ENCODE assay signal across 26 cellular contexts in genomic region chrX:68461541-68461940, GRCh38. TPM values are rescaled to one million over a fixed set of nuclear protein-coding genes. Genes with fewer than 3 reads are reported as not detected.
DNase-seq lines count a peak whose midpoint lies in the region; ATAC-seq, FAIRE-seq and TF ChIP-seq lines count a peak whose summit lies in the region.
"Had no signal": no experiment of that assay in that cellular context is flagged by ENCODE, and none has a peak within 500 bp of the region (broad histone marks: within the 10 kb centered on the region; RNA-seq: fewer than 3 reads in every experiment).

No MANE protein-coding gene starts in this region.

- ATAC-seq in HepG2 (no peak), right lobe of liver (no peak), PC-3 (no peak; the same call in 1 of the 2 replicates), HG03196 (IDR thresholded peaks at IDR 0.05; ENCODE audit: unreplicated experiment) (no peak)
- ATAC-seq: GM23338 had no signal

- in situ Hi-C loops in HepG2 (cut with HindIII; ENCODE audit: extremely low pct_ligation_motif_present, low pct_unique_long_range_greater_than_20kb), result no loop called here

- TF ChIP-seq POLR2A in HepG2 (IDR thresholded peaks at IDR 0.05; ENCODE audit: insufficient read depth in 1 of 2, low read depth in 2 of 2, low read length in 2 of 2), result no peak
- no peak for TF ChIP-seq POLR2A in right lobe of liver (IDR thresholded peaks at IDR 0.05)

- H2AFZ ChIP-seq in HepG2 (ENCODE audit: low read length) (no peak overlapping the region), PC-3 (ENCODE audit: low read length) (no peak overlapping the region)
- H2AFZ ChIP-seq: GM23338 had no signal

- H3K4me3 ChIP-seq in HepG2 (replicated peaks in 1 of 3; ENCODE audit: insufficient read depth in 1 of 3, low read depth in 2 of 3, low read length in 3 of 3), result no peak overlapping the region; a peak in 1 of 6 replicates
- H3K4me3 ChIP-seq in right lobe of liver, result no peak overlapping the region
- H3K4me3 ChIP-seq in HUES48 (ENCODE audit: low read depth, low read length), result no peak overlapping the region
- no peak overlapping the region for H3K4me3 ChIP-seq in PC-3 (ENCODE audit: low read length)
- no peak overlapping the region for H3K4me3 ChIP-seq in right atrium auricular region
- H3K4me3 ChIP-seq: BLaER1, GM23338 had no signal

- H3K36me3 ChIP-seq in HepG2 (replicated peaks in 1 of 2; ENCODE audit: control insufficient read depth in 1 of 2, insufficient read depth in 2 of 2, low read length in 2 of 2), result no peaks in the 10 kb centered on the region
- no peaks in the 10 kb centered on the region for H3K36me3 ChIP-seq in right lobe of liver
- no peaks in the 10 kb centered on the region for H3K36me3 ChIP-seq in HUES48 (ENCODE audit: control insufficient read depth, insufficient read depth, low read length)
- H3K36me3 ChIP-seq in PC-3 (ENCODE audit: low read depth, low read length), result no peaks in the 10 kb centered on the region
- H3K36me3 ChIP-seq in right atrium auricular region, result no peaks in the 10 kb centered on the region
- H3K36me3 ChIP-seq: BLaER1 had no signal

- POLR2A ChIA-PET in HepG2 (lab: Yijun Ruan, JAX), result no interaction called here
- POLR2A ChIA-PET in PC-3 (lab: Charles Lee; ENCODE audit: unreplicated experiment), result no interaction called here

- no peak for FAIRE-seq in HepG2 (lab: Jason Lieb, UNC)
- FAIRE-seq: GM18507 had no signal

- no peaks in the 10 kb centered on the region for H3F3A ChIP-seq in PC-3 (ENCODE audit: low read length, unreplicated experiment)

- TF ChIP-seq RAD21 in HepG2 (CRISPR knock-in tag; IDR thresholded peaks at IDR 0.05), result no peak

- no peaks in the 10 kb centered on the region for H3K9me3 ChIP-seq in HepG2 (ENCODE audit: low read length)
- H3K9me3 ChIP-seq in right lobe of liver, result no peaks in the 10 kb centered on the region
- peaks cover 12% of the 10 kb centered on the region for H3K9me3 ChIP-seq in HUES48 (ENCODE audit: control insufficient read depth, insufficient read depth, low read length)
- H3K9me3 ChIP-seq in PC-3 (ENCODE audit: low read length), result no peaks in the 10 kb centered on the region
- no peaks in the 10 kb centered on the region for H3K9me3 ChIP-seq in right atrium auricular region
- H3K9me3 ChIP-seq: BLaER1 had no signal

- TF ChIP-seq EP300 in HepG2 (IDR thresholded peaks at IDR 0.05; ENCODE audit: low read depth in 2 of 2, low read length in 2 of 2), result no peak
- no peak for TF ChIP-seq EP300 in HepG2 (CRISPR knock-in tag; IDR thresholded peaks at IDR 0.05; ENCODE audit: borderline replicate concordance)

- no peaks in the 10 kb centered on the region for H4K20me1 ChIP-seq in HepG2 (ENCODE audit: insufficient read depth, low read length)
- H4K20me1 ChIP-seq in PC-3 (ENCODE audit: low read length), result no peaks in the 10 kb centered on the region
- H4K20me1 ChIP-seq: BLaER1 had no signal

- no peak overlapping the region for H3K9ac ChIP-seq in HepG2 (ENCODE audit: insufficient read depth, low read depth, low read length)
- H3K9ac ChIP-seq in HUES48 (ENCODE audit: low read depth, low read length), result no peak overlapping the region
- no peak overlapping the region for H3K9ac ChIP-seq in PC-3 (ENCODE audit: low read length)
- H3K9ac ChIP-seq: BLaER1 had no signal

- H3K9me2 ChIP-seq in PC-3 (replicated peaks; ENCODE audit: low read length), result no peaks in the 10 kb centered on the region

- H3K4me2 ChIP-seq in HepG2 (ENCODE audit: low read depth, low read length), result peak overlapping the region; percentile 42
- H3K4me2 ChIP-seq in PC-3 (ENCODE audit: low read length), result no peak overlapping the region
- H3K4me2 ChIP-seq: BLaER1, GM23338 had no signal

- H3K79me2 ChIP-seq in HepG2 (ENCODE audit: insufficient read depth, low read length) (no peaks in the 10 kb centered on the region), PC-3 (ENCODE audit: low read length) (no peaks in the 10 kb centered on the region)

- no peak for TF ChIP-seq CTCF in HepG2 (CRISPR knock-in tag; IDR thresholded peaks at IDR 0.05)
- no peak for TF ChIP-seq CTCF in right lobe of liver (IDR thresholded peaks at IDR 0.05)
- no peak for TF ChIP-seq CTCF in PC-3 (conservative IDR thresholded peaks at IDR 0.05; ENCODE audit: low read depth, low read length)
- TF ChIP-seq CTCF in right atrium auricular region (IDR thresholded peaks at IDR 0.05), result no peak

- intact Hi-C loops in HepG2 (cut with micrococcal nuclease; ENCODE audit: unreplicated experiment) (no loop called here), right lobe of liver (cut with DNase I) (no loop called here), PC-3 (cut with micrococcal nuclease) (loop anchor here (5.0 kb wide), 1 partner anchor 279 kb away; no protein-coding TSS in a partner anchor)

- BruUV-seq in HepG2 (replicated peaks; lab: Mats Ljungman, UMichigan) (no TSS peak), PC-3 (replicated peaks; lab: Mats Ljungman, UMichigan) (no TSS peak)

- H3K27ac ChIP-seq in HepG2 (ENCODE audit: extremely low read length, insufficient read depth, low read length) (no peak overlapping the region), right lobe of liver (no peak overlapping the region), HUES48 (ENCODE audit: low read depth, low read length) (peak overlapping the region; percentile 28), PC-3 (ENCODE audit: low read length) (peak overlapping the region; percentile 18), right atrium auricular region (no peak overlapping the region)
- H3K27ac ChIP-seq: BLaER1 had no signal

- H3K27me3 ChIP-seq in HepG2 (ENCODE audit: control insufficient read depth in 1 of 2, insufficient read depth in 2 of 2, low read length in 2 of 2), result no peaks in the 10 kb centered on the region
- no peaks in the 10 kb centered on the region for H3K27me3 ChIP-seq in right lobe of liver
- no peaks in the 10 kb centered on the region for H3K27me3 ChIP-seq in HUES48 (ENCODE audit: control insufficient read depth, insufficient read depth, low read length)
- H3K27me3 ChIP-seq in PC-3 (ENCODE audit: low read length), result no peaks in the 10 kb centered on the region
- H3K27me3 ChIP-seq in right atrium auricular region, result no peaks in the 10 kb centered on the region

- DNase-seq in HepG2 (ENCODE audit: low spot score), result no peak
- no peak for DNase-seq in right lobe of liver
- no peak for DNase-seq in PC-3
- DNase-seq in NCI-H748 treated with DMSO at 0.1 percent for 48 hours (lab: John Stamatoyannopoulos, UW), result no peak
- no peak for DNase-seq in NCI-H1092 treated with DMSO at 0.1 percent for 48 hours (lab: John Stamatoyannopoulos, UW)
- DNase-seq in right atrium auricular region (ENCODE audit: low spot score), result no peak
- DNase-seq: 8988T; CD4-positive, CD25-positive, alpha-beta regulatory T cell; DMS153; DND-41; H9; KG1; NCI-H1105; NCI-H1436 treated with DMSO at 0.1 percent for 48 hours; NCI-H187 treated with DMSO at 0.1 percent for 48 hours; NCI-H2107; NCI-H524 treated with DMSO at 0.1 percent for 48 hours; NCI-H82; RPMI8226; SHP77; SW 1271 had no signal

- 0 out of 2 replicates have a peak, but pooled peaks cover 7% of the 10 kb centered on the region for H3K4me1 ChIP-seq in HepG2 (ENCODE audit: insufficient read depth, low read length)
- no peaks in the 10 kb centered on the region for H3K4me1 ChIP-seq in right lobe of liver
- H3K4me1 ChIP-seq in HUES48 (ENCODE audit: control insufficient read depth, insufficient read depth, low read length), result no peaks in the 10 kb centered on the region
- H3K4me1 ChIP-seq in PC-3 (ENCODE audit: insufficient read depth, low read length), result peaks cover 12% of the 10 kb centered on the region
- H3K4me1 ChIP-seq in right atrium auricular region, result no peaks in the 10 kb centered on the region
- H3K4me1 ChIP-seq: BLaER1 had no signal

- CTCF ChIA-PET in HepG2 (lab: Yijun Ruan, JAX; ENCODE audit: low intra/inter-chr PET ratio, low total read pairs), result no interaction called here
- CTCF ChIA-PET in PC-3 (lab: Charles Lee), result no interaction called here

RNA-seq across cellular contexts. Expression of gene OPHN1, which starts 28.2 kb away (rescaled TPM):
- total RNA-seq in HepG2 (2016; rRNA removed; fragmentation: Illumina TruSeq; extraction: Trizol) (1.7 and 29.5 TPM in 2 replicates), right lobe of liver (1 to 10 TPM in 2 of 6 experiments, under 1 TPM in 4; 0.47 to 1.2 (median 0.81) TPM), PC-3 (2014; rRNA removed) (6.0 and 8.6 TPM in 2 replicates), right atrium auricular region (1 to 10 TPM; 2.5 to 4.3 TPM)
- 1.9 and 2.5 TPM in 2 replicates for total RNA-seq in HepG2 (2016; cell fraction: cytosol; rRNA removed; fragmentation: Illumina TruSeq; extraction: Trizol; ENCODE audit: low read depth)
- 1.3 and 1.6 TPM in 2 replicates for total RNA-seq in HepG2 (2016; cell fraction: insoluble cytoplasmic fraction; rRNA removed; fragmentation: Illumina TruSeq; extraction: Trizol)
- total RNA-seq in HepG2 (2016; cell fraction: membrane; rRNA removed; fragmentation: Illumina TruSeq; extraction: Trizol), result 0.83 and 0.93 TPM in 2 replicates
- total RNA-seq in HepG2 (2016; cell fraction: nucleus; rRNA removed; fragmentation: Illumina TruSeq; extraction: Trizol), result 4.3 and 5.3 TPM in 2 replicates
- 1.1 and 1.6 TPM in 2 replicates for polyA plus RNA-seq in HepG2 (2011; rRNA removed)
- polyA plus RNA-seq in HepG2 (2011; cell fraction: cytosol; rRNA removed), result 0.68 and 0.94 TPM in 2 replicates
- polyA plus RNA-seq in HepG2 (2011; cell fraction: nucleus; rRNA removed), result 1.5 and 2.6 TPM in 2 replicates
- 1.0 and 1.7 TPM in 2 replicates for polyA plus RNA-seq in HepG2 (2012)
- 0.06 and 0.07 TPM in 2 replicates for polyA plus RNA-seq in HepG2 (2016; cell fraction: cytosol; fragmentation: Illumina TruSeq; extraction: Trizol; ENCODE audit: low read depth)
- polyA plus RNA-seq in HepG2 (2016; cell fraction: insoluble cytoplasmic fraction; fragmentation: Illumina TruSeq; extraction: Trizol; ENCODE audit: low read depth), result 0.72 and 0.86 TPM in 2 replicates
- polyA plus RNA-seq in HepG2 (2016; cell fraction: membrane; fragmentation: Illumina TruSeq; extraction: Trizol; ENCODE audit: low read depth), result 0.15 TPM in 2 replicates
- polyA plus RNA-seq in HepG2 (2016; cell fraction: nucleus; fragmentation: Illumina TruSeq; extraction: Trizol; ENCODE audit: insufficient read depth, low read depth), result 2.3 and 3.2 TPM in 2 replicates
- 2.3 and 16.7 TPM in 2 replicates for polyA minus RNA-seq in HepG2 (2011; rRNA and poly(A)+ RNA removed; ENCODE audit: low replicate concordance)
- polyA minus RNA-seq in HepG2 (2011; cell fraction: cytosol; rRNA and poly(A)+ RNA removed), result 1.9 and 3.8 TPM in 2 replicates
- 5.3 and 6.0 TPM in 2 replicates for polyA minus RNA-seq in HepG2 (2011; cell fraction: nucleus; rRNA and poly(A)+ RNA removed)
- polyA plus RNA-seq: CD4-positive, CD25-positive, alpha-beta regulatory T cell had no signal

RNA-seq across cellular contexts. Expression of gene YIPF6, which starts 37.3 kb away (rescaled TPM):
- total RNA-seq in HepG2 (2016; rRNA removed; fragmentation: Illumina TruSeq; extraction: Trizol), result 36.7 and 43.6 TPM in 2 replicates
- total RNA-seq in HepG2 (2016; cell fraction: cytosol; rRNA removed; fragmentation: Illumina TruSeq; extraction: Trizol; ENCODE audit: low read depth), result 18.9 and 19.9 TPM in 2 replicates
- 38.7 and 43.0 TPM in 2 replicates for total RNA-seq in HepG2 (2016; cell fraction: insoluble cytoplasmic fraction; rRNA removed; fragmentation: Illumina TruSeq; extraction: Trizol)
- total RNA-seq in HepG2 (2016; cell fraction: membrane; rRNA removed; fragmentation: Illumina TruSeq; extraction: Trizol), result 17.0 and 24.1 TPM in 2 replicates
- total RNA-seq in HepG2 (2016; cell fraction: nucleus; rRNA removed; fragmentation: Illumina TruSeq; extraction: Trizol), result 37.3 and 42.4 TPM in 2 replicates
- 28.5 and 37.8 TPM in 2 replicates for polyA plus RNA-seq in HepG2 (2011; rRNA removed)
- 18.2 and 24.7 TPM in 2 replicates for polyA plus RNA-seq in HepG2 (2011; cell fraction: cytosol; rRNA removed)
- polyA plus RNA-seq in HepG2 (2011; cell fraction: nucleus; rRNA removed), result 7.8 and 12.2 TPM in 2 replicates
- 25.2 and 32.7 TPM in 2 replicates for polyA plus RNA-seq in HepG2 (2012)
- polyA plus RNA-seq in HepG2 (2016; cell fraction: cytosol; fragmentation: Illumina TruSeq; extraction: Trizol; ENCODE audit: low read depth), result 9.9 and 11.2 TPM in 2 replicates
- polyA plus RNA-seq in HepG2 (2016; cell fraction: insoluble cytoplasmic fraction; fragmentation: Illumina TruSeq; extraction: Trizol; ENCODE audit: low read depth), result 20.1 and 23.7 TPM in 2 replicates
- polyA plus RNA-seq in HepG2 (2016; cell fraction: membrane; fragmentation: Illumina TruSeq; extraction: Trizol; ENCODE audit: low read depth), result 11.4 and 12.1 TPM in 2 replicates
- 35.5 and 36.8 TPM in 2 replicates for polyA plus RNA-seq in HepG2 (2016; cell fraction: nucleus; fragmentation: Illumina TruSeq; extraction: Trizol; ENCODE audit: insufficient read depth, low read depth)
- 30.2 and 47.3 TPM in 2 replicates for polyA minus RNA-seq in HepG2 (2011; rRNA and poly(A)+ RNA removed; ENCODE audit: low replicate concordance)
- 18.5 and 19.6 TPM in 2 replicates for polyA minus RNA-seq in HepG2 (2011; cell fraction: cytosol; rRNA and poly(A)+ RNA removed)
- polyA minus RNA-seq in HepG2 (2011; cell fraction: nucleus; rRNA and poly(A)+ RNA removed), result 27.2 and 27.5 TPM in 2 replicates
- total RNA-seq in right lobe of liver, result 10 to 100 TPM; 24.9 to 37.0 (median 30.9) TPM
- 36.1 and 37.0 TPM in 2 replicates for total RNA-seq in PC-3 (2014; rRNA removed)
- total RNA-seq in right atrium auricular region, result 10 to 100 TPM; 20.1 to 23.4 TPM

Comparison
In these comparisons a context has a peak if more than half of its experiments do, and no peak if none do; other contexts are left out.
1. H3K27ac ChIP-seq: peak in HUES48 (single experiment) and PC-3 (single experiment); none in HepG2 (single experiment), right lobe of liver (0 of 3) and right atrium auricular region (0 of 2).